1 cellular context compared by ENCODE assay signal in the genomic region with DNA sequence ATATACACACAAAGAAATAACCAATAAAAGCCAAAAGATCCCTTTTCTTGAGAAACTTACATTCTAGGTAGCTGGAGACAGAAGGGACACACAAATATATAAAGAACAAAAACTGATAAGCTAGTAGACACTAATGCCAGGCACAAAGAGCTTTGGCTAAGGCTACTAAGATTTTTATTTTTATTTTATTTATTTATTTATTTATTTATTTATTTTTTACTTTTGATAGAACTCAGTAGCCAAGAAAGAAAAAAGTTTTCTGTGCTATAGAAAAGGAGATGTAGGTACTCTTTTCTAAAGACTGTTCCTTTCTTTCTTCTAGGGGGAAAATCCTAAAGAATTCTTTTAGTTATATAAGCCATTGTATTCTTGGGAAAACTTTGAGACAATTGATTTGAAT.
TF ChIP-seq lines count a peak whose summit lies in the region.

No MANE protein-coding gene starts in this region.

TF ChIP-seq in HCT116, 20 proteins besides CTCF, POLR2A, EP300 and RAD21:
- TF ChIP-seq ZNF274 (IDR thresholded peaks at IDR 0.05; ENCODE audit: low read depth, low read length) (no peak), POLR2AphosphoS5 (IDR thresholded peaks at IDR 0.05; ENCODE audit: low read depth, low read length) (no peak), SIN3A (IDR thresholded peaks at IDR 0.05; ENCODE audit: low read depth) (no peak), CEBPB (IDR thresholded peaks at IDR 0.05; ENCODE audit: low read depth) (no peak)
- TF ChIP-seq, protein P1, sequence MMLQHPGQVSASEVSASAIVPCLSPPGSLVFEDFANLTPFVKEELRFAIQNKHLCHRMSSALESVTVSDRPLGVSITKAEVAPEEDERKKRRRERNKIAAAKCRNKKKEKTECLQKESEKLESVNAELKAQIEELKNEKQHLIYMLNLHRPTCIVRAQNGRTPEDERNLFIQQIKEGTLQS (IDR thresholded peaks at IDR 0.05) = no peak
- TF ChIP-seq, protein P2, sequence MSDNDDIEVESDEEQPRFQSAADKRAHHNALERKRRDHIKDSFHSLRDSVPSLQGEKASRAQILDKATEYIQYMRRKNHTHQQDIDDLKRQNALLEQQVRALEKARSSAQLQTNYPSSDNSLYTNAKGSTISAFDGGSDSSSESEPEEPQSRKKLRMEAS (IDR thresholded peaks at IDR 0.05) = no peak
